9 cellular contexts compared by ENCODE assay signal in the genomic region with DNA sequence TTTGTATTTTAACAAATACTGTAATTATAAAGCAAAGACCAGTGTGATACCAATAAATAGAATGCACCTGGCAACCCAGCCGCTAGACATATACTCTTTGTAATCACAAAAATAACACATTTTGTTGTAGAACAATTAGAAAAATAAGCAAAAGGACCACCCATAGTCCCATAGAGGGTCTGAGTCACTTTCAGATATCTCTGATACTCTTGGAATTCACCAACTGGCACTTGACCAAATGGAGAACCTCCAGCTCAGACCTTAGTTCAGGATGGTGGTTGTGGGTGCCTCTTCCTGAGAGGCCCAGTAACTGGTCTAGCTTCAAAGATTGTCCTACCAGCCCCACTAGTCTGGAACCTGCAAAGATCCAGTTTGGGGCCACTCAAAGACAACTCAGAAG. TPM values are rescaled to one million over a fixed set of nuclear protein-coding genes. Genes with fewer than 3 reads are reported as not detected.
A peak's percentile ranks its signal among the peaks of the same experiment; 100 is the strongest.
DNase-seq lines count a peak whose midpoint lies in the region; ATAC-seq and TF ChIP-seq lines count a peak whose summit lies in the region.
"Had no signal": no experiment of that assay in that cellular context is flagged by ENCODE, and none has a peak within 500 bp of the region (broad histone marks: within the 10 kb centered on the region; RNA-seq: fewer than 3 reads in every experiment).

No MANE protein-coding gene starts in this region.

- no peak for TF ChIP-seq CTCF in nephron (IDR thresholded peaks at IDR 0.05; ENCODE audit: unreplicated experiment in 3 of 3)

- peaks cover 20 to 36% (median 28%) of the 10 kb centered on the region in 4 donors for H3K4me1 Mint-ChIP-seq in CD4-positive, CD25-positive, alpha-beta regulatory T cell
- peaks cover 28% of the 10 kb centered on the region for H3K4me1 Mint-ChIP-seq in activated naive CD8-positive, alpha-beta T cell (ENCODE audit: low read depth)
- H3K4me1 Mint-ChIP-seq in nephron = peaks cover 9% of the 10 kb centered on the region

- H3K4me3 ChIP-seq in CD4-positive, CD25-positive, alpha-beta regulatory T cell (ENCODE audit: low read depth, low read length) = no peak overlapping the region

- no peak for ATAC-seq in CD4-positive, CD25-positive, alpha-beta regulatory T cell (ENCODE audit: low read depth in 2 of 2)
- ATAC-seq in HG02981 (IDR thresholded peaks at IDR 0.05; ENCODE audit: unreplicated experiment) = no peak

- no peak for DNase-seq in CD4-positive, CD25-positive, alpha-beta regulatory T cell
- peak; percentile 65 for DNase-seq in HS-27A (ENCODE audit: low read depth)
- DNase-seq in KG1 (lab: John Stamatoyannopoulos, UW) = no peak
- no peak for DNase-seq in NCI-H446 (lab: John Stamatoyannopoulos, UW)
- DNase-seq in HCEC 1CT = no peak

- H3K36me3 ChIP-seq in CD4-positive, CD25-positive, alpha-beta regulatory T cell (ENCODE audit: control insufficient read depth, insufficient read depth, low read length) = peaks cover 12% of the 10 kb centered on the region

- no peaks in the 10 kb centered on the region for H3K9me3 Mint-ChIP-seq in CD4-positive, CD25-positive, alpha-beta regulatory T cell
- H3K9me3 Mint-ChIP-seq in activated naive CD8-positive, alpha-beta T cell (ENCODE audit: low read depth) = no peaks in the 10 kb centered on the region
- H3K9me3 Mint-ChIP-seq in nephron = no peaks in the 10 kb centered on the region
- H3K9me3 Mint-ChIP-seq: dendritic cell treated with granulocyte-macrophage colony-stimulating factor and Interleukin-4, amounts not matched to agents 40 ng/mL and 50 ng/mL, for 4 days had no signal

- peak overlapping the region in 1 of 3 donors; percentile 92 for H3K27ac Mint-ChIP-seq in CD4-positive, CD25-positive, alpha-beta regulatory T cell
- peak overlapping the region; percentile 88 for H3K27ac Mint-ChIP-seq in activated naive CD8-positive, alpha-beta T cell
- peak overlapping the region in 2 of 3 experiments; percentile 37 to 96 for H3K27ac Mint-ChIP-seq in nephron

- peaks cover 23% of the 10 kb centered on the region for H3K36me3 Mint-ChIP-seq in CD4-positive, CD25-positive, alpha-beta regulatory T cell
- peaks cover 10% of the 10 kb centered on the region for H3K36me3 Mint-ChIP-seq in activated naive CD8-positive, alpha-beta T cell
- H3K36me3 Mint-ChIP-seq in nephron (ENCODE audit: low read depth) = peaks cover 24% of the 10 kb centered on the region

- peaks cover 5% of the 10 kb centered on the region for H3K27me3 Mint-ChIP-seq in CD4-positive, CD25-positive, alpha-beta regulatory T cell
- H3K27me3 Mint-ChIP-seq in activated naive CD8-positive, alpha-beta T cell = no peaks in the 10 kb centered on the region
- no peaks in the 10 kb centered on the region for H3K27me3 Mint-ChIP-seq in nephron (ENCODE audit: low read depth)
- H3K27me3 Mint-ChIP-seq: dendritic cell treated with granulocyte-macrophage colony-stimulating factor and Interleukin-4, amounts not matched to agents 40 ng/mL and 50 ng/mL, for 4 days had no signal

- no peaks in the 10 kb centered on the region for H3K27me3 ChIP-seq in CD4-positive, CD25-positive, alpha-beta regulatory T cell (ENCODE audit: control insufficient read depth, insufficient read depth, low read length)

- peaks cover 32% of the 10 kb centered on the region for H3K4me1 ChIP-seq in CD4-positive, CD25-positive, alpha-beta regulatory T cell (ENCODE audit: control insufficient read depth, insufficient read depth, low read length, poor library complexity, severe bottlenecking)

- peak overlapping the region; percentile 89 to 97 (median 96) for H3K4me3 Mint-ChIP-seq in CD4-positive, CD25-positive, alpha-beta regulatory T cell
- peak overlapping the region; percentile 92 for H3K4me3 Mint-ChIP-seq in activated naive CD8-positive, alpha-beta T cell
- H3K4me3 Mint-ChIP-seq in nephron = peak overlapping the region; percentile 95 to 99 (median 98)

- H3K9me3 ChIP-seq in CD4-positive, CD25-positive, alpha-beta regulatory T cell (ENCODE audit: control insufficient read depth in 2 of 2, low read length in 2 of 2) = no peaks in the 10 kb centered on the region

- no peak overlapping the region for H3K27ac ChIP-seq in CD4-positive, CD25-positive, alpha-beta regulatory T cell (ENCODE audit: insufficient read depth, low read length, poor library complexity, severe bottlenecking)

RNA-seq across cellular contexts. Expression of a gene that starts 0.8 kb away (rescaled TPM):
- 36.8 TPM for total RNA-seq in CD4-positive, CD25-positive, alpha-beta regulatory T cell
- 10 to 100 TPM; 23.7 to 28.0 (median 27.8) TPM for polyA plus RNA-seq in CD4-positive, CD25-positive, alpha-beta regulatory T cell

RNA-seq across cellular contexts. Expression of a gene that starts 35.0 kb away (rescaled TPM):
- total RNA-seq in CD4-positive, CD25-positive, alpha-beta regulatory T cell = 1.8 TPM
- under 1 TPM in 2 of 4 donors, not detected in 2; 0.20 to 0.26 TPM for polyA plus RNA-seq in CD4-positive, CD25-positive, alpha-beta regulatory T cell

RNA-seq across cellular contexts. Expression of a gene that starts 37.8 kb away (rescaled TPM):
- total RNA-seq in CD4-positive, CD25-positive, alpha-beta regulatory T cell = 52.7 TPM
- polyA plus RNA-seq in CD4-positive, CD25-positive, alpha-beta regulatory T cell = 100 to 1,000 TPM; 166 to 213 (median 190) TPM

RNA-seq across cellular contexts. Expression of a gene that starts 47.0 kb away (rescaled TPM):
- total RNA-seq in CD4-positive, CD25-positive, alpha-beta regulatory T cell = 31.4 TPM
- 10 to 100 TPM; 22.2 to 30.6 (median 23.7) TPM for polyA plus RNA-seq in CD4-positive, CD25-positive, alpha-beta regulatory T cell

RNA-seq across cellular contexts. Expression of a gene that starts 47.2 kb away (rescaled TPM):
- total RNA-seq in CD4-positive, CD25-positive, alpha-beta regulatory T cell = 23.2 TPM
- 10 to 100 TPM; 34.0 to 39.0 (median 36.8) TPM for polyA plus RNA-seq in CD4-positive, CD25-positive, alpha-beta regulatory T cell
